In the genomic region with DNA sequence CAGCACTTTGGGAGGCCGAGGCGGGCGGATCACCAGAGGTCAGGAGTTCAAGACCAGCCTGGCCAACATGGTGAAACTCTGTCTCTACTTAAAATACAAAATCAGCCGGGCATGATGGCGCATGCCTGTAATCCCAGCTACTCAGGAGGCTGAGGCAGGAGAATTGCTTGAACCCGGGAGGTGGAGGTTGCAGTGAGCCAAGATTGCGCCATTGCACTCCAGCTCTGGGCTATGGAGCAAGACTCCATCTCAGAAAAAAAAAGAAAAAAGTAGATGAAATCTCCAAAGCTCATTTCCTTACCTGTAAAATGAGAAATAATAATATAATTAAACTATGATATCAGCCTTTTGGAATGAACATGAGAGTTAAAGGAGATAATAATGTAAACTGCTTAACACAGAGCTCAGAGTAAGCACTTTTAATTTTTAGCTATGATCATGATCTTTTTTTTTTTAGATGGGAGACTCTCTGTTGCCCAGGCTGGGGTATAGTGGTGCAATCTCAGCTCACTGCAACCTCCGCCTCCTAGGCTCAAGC, we compare ENCODE assay signal across 1 cellular context.
TF ChIP-seq lines count a peak whose summit lies in the region.

No MANE protein-coding gene starts in this region.

TF ChIP-seq in HepG2, 621 proteins besides CTCF, POLR2A, EP300 and RAD21:
- TF ChIP-seq, protein P1, sequence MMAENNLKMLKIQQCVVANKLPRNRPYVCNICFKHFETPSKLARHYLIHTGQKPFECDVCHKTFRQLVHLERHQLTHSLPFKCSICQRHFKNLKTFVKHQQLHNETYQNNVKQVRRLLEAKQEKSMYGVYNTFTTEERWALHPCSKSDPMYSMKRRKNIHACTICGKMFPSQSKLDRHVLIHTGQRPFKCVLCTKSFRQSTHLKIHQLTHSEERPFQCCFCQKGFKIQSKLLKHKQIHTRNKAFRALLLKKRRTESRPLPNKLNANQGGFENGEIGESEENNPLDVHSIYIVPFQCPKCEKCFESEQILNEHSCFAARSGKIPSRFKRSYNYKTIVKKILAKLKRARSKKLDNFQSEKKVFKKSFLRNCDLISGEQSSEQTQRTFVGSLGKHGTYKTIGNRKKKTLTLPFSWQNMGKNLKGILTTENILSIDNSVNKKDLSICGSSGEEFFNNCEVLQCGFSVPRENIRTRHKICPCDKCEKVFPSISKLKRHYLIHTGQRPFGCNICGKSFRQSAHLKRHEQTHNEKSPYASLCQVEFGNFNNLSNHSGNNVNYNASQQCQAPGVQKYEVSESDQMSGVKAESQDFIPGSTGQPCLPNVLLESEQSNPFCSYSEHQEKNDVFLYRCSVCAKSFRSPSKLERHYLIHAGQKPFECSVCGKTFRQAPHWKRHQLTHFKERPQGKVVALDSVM (CRISPR knock-in tag; IDR thresholded peaks at IDR 0.05): 0 out of 2 replicates have a peak, but pooled peaks have one; percentile 43
- TF ChIP-seq, protein P2, sequence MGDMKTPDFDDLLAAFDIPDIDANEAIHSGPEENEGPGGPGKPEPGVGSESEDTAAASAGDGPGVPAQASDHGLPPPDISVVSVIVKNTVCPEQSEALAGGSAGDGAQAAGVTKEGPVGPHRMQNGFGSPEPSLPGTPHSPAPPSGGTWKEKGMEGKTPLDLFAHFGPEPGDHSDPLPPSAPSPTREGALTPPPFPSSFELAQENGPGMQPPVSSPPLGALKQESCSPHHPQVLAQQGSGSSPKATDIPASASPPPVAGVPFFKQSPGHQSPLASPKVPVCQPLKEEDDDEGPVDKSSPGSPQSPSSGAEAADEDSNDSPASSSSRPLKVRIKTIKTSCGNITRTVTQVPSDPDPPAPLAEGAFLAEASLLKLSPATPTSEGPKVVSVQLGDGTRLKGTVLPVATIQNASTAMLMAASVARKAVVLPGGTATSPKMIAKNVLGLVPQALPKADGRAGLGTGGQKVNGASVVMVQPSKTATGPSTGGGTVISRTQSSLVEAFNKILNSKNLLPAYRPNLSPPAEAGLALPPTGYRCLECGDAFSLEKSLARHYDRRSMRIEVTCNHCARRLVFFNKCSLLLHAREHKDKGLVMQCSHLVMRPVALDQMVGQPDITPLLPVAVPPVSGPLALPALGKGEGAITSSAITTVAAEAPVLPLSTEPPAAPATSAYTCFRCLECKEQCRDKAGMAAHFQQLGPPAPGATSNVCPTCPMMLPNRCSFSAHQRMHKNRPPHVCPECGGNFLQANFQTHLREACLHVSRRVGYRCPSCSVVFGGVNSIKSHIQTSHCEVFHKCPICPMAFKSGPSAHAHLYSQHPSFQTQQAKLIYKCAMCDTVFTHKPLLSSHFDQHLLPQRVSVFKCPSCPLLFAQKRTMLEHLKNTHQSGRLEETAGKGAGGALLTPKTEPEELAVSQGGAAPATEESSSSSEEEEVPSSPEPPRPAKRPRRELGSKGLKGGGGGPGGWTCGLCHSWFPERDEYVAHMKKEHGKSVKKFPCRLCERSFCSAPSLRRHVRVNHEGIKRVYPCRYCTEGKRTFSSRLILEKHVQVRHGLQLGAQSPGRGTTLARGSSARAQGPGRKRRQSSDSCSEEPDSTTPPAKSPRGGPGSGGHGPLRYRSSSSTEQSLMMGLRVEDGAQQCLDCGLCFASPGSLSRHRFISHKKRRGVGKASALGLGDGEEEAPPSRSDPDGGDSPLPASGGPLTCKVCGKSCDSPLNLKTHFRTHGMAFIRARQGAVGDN (CRISPR knock-in tag; IDR thresholded peaks at IDR 0.05): 0 out of 2 replicates have a peak, but pooled peaks have one; percentile 10
